In genomic region chr20:32482251-32483220, GRCh38 we compare ENCODE assay signal across 8 cellular contexts.
DNase-seq lines count a peak whose midpoint lies in the region; ATAC-seq, FAIRE-seq and TF ChIP-seq lines count a peak whose summit lies in the region.

No MANE protein-coding gene starts in this region.

- 1 to 2% (median 2%) methylated on average over 68 to 88 of the region's 88 CpGs for whole genome bisulfite sequencing in adipose tissue, 3 donors
- 2% methylated on average over 85 of the region's 88 CpGs for WGBS in right cardiac atrium

- no peaks in the 10 kb centered on the region for H3K79me2 ChIP-seq in OCI-LY3 (ENCODE audit: low read length)

- ATAC-seq in right cardiac atrium (peak; percentile 39 to 44), sciatic nerve (no peak), HG03469 (IDR thresholded peaks at IDR 0.05; ENCODE audit: unreplicated experiment) (no peak), HG02588 (IDR thresholded peaks at IDR 0.05; ENCODE audit: unreplicated experiment) (no peak)

- no peak overlapping the region for H2AFZ ChIP-seq in OCI-LY3 (ENCODE audit: low read depth, low read length)

- H3K27ac ChIP-seq in OCI-LY3 (ENCODE audit: low read length) (no peak overlapping the region), adipose tissue (ENCODE audit: low read depth, low read length) (peak overlapping the region; percentile 40), right cardiac atrium (ENCODE audit: low read length) (peak overlapping the region; percentile 5)

- H3K4me1 ChIP-seq in OCI-LY3 (ENCODE audit: low read length), result peaks cover 9% of the 10 kb centered on the region; the same call in 1 of the 2 replicates
- peaks cover 8% of the 10 kb centered on the region for H3K4me1 ChIP-seq in right cardiac atrium (ENCODE audit: control insufficient read depth, insufficient read depth, low read length)

- H3K4me2 ChIP-seq in OCI-LY3 (ENCODE audit: low read length), result peak overlapping the region; percentile 79

- TF ChIP-seq POLR2A in GM12892 (IDR thresholded peaks at IDR 0.05; ENCODE audit: low read depth, low read length), result no peak

- H3K4me3 ChIP-seq in OCI-LY3 (ENCODE audit: low read length) (peak overlapping the region; percentile 88), right cardiac atrium (ENCODE audit: low read length) (peak overlapping the region; percentile 99)

- FAIRE-seq in GM12892 (lab: Jason Lieb, UNC), result no peak

- H3K36me3 ChIP-seq in OCI-LY3 (replicated peaks; ENCODE audit: low read depth, low read length), result no peaks in the 10 kb centered on the region

- H3K27me3 ChIP-seq in OCI-LY3 (ENCODE audit: low read depth, low read length), result peaks cover 24% of the 10 kb centered on the region
- no peaks in the 10 kb centered on the region for H3K27me3 ChIP-seq in right cardiac atrium (ENCODE audit: control insufficient read depth, insufficient read depth)

- no peaks in the 10 kb centered on the region for H4K20me1 ChIP-seq in OCI-LY3 (ENCODE audit: insufficient read depth, low read length)

- peak overlapping the region; percentile 62 for H3K9ac ChIP-seq in OCI-LY3 (ENCODE audit: low read length)

- intact Hi-C loops in right cardiac atrium (cut with DNase I), result loop anchor here in 1 of 4 donors (10.0 kb wide), 1 partner anchor 118 kb away; no protein-coding TSS in a partner anchor
- intact Hi-C loops in sciatic nerve (cut with DNase I), result loop anchor here (10.0 kb wide), 1 partner anchor 278 kb away; the partner anchor contains the start of genes PLAGL2 and POFUT1

- peak; percentile 46 for DNase-seq in GM12892 (ENCODE audit: insufficient read length)
- peak in 2 of 3 donors; percentile 83 to 84 for DNase-seq in right cardiac atrium
- DNase-seq in sciatic nerve (ENCODE audit: low spot score), result peak; percentile 75
- DNase-seq in LoVo (ENCODE audit: low spot score), result no peak

- no peak for TF ChIP-seq CTCF in OCI-LY3 (IDR thresholded peaks at IDR 0.05; ENCODE audit: low read depth, low read length)

- no peaks in the 10 kb centered on the region for H3K9me3 ChIP-seq in OCI-LY3 (ENCODE audit: insufficient read depth, low read length)
- H3K9me3 ChIP-seq in right cardiac atrium (ENCODE audit: control insufficient read depth, low read length), result no peaks in the 10 kb centered on the region

Comparison
In these comparisons a context has a peak if more than half of its experiments do, and no peak if none do; other contexts are left out.
1. ATAC-seq: peak in right cardiac atrium (2 of 2); none in sciatic nerve (single experiment), HG03469 (single experiment) and HG02588 (single experiment).